ENCODE assay signal across 11 cellular contexts in genomic region chr15:63969652-63970421, GRCh38.
DNase-seq lines count a peak whose midpoint lies in the region; ATAC-seq, FAIRE-seq and TF ChIP-seq lines count a peak whose summit lies in the region.
"Had no signal": no experiment of that assay in that cellular context is flagged by ENCODE, and none has a peak within 500 bp of the region (broad histone marks: within the 10 kb centered on the region; RNA-seq: fewer than 3 reads in every experiment).

No MANE protein-coding gene starts in this region.

- intact Hi-C loops in K562 (cut with micrococcal nuclease) = no loop called here

- FAIRE-seq in K562 (lab: Jason Lieb, UNC) = no peak

- H3K36me3 ChIP-seq in K562 (ENCODE audit: control insufficient read depth, insufficient read depth, low read length) = no peaks in the 10 kb centered on the region
- H3K36me3 ChIP-seq in lung (ENCODE audit: control insufficient read depth in 2 of 2, insufficient read depth in 2 of 2, low read length in 2 of 2) = no peaks in the 10 kb centered on the region
- H3K36me3 ChIP-seq: ascending aorta; BLaER1 treated with 17β-estradiol and CSF1 and Interleukin-3, amounts not matched to agents 10 nM and 100 nM had no signal

- BruUV-seq in K562 (replicated peaks; lab: Mats Ljungman, UMichigan) = no TSS peak

- TF ChIP-seq EP300 in K562 (IDR thresholded peaks at IDR 0.05; ENCODE audit: low read length) = no peak

- 86% methylated on average over 2 of the region's 2 CpGs for WGBS in K562 (ENCODE audit: insufficient coverage, low coverage, missing lambda C conversion rate)
- 85 to 97% methylated on average over 2 of the region's 2 CpGs for WGBS in lung, 2 donors

- no peak overlapping the region for H3K4me3 ChIP-seq in K562
- no peak overlapping the region for H3K4me3 ChIP-seq in lung
- H3K4me3 ChIP-seq: ascending aorta; BLaER1 treated with 17β-estradiol and CSF1 and Interleukin-3, amounts not matched to agents 10 nM and 100 nM had no signal

- in situ Hi-C loops in K562 (cut with MboI) = no loop called here

- no peaks in the 10 kb centered on the region for H3K79me2 ChIP-seq in K562 (ENCODE audit: control insufficient read depth, insufficient read depth, low read length)

- peak overlapping the region in 1 of 2 experiments; percentile 19; a peak in 1 of 4 replicates for H3K9ac ChIP-seq in K562 (ENCODE audit: insufficient read depth in 1 of 2, low read depth in 2 of 2, low read length in 2 of 2)
- H3K9ac ChIP-seq: BLaER1 treated with 17β-estradiol and CSF1 and Interleukin-3, amounts not matched to agents 10 nM and 100 nM had no signal

- TF ChIP-seq CTCF in K562 (IDR thresholded peaks at IDR 0.05 in 2 of 3, conservative IDR thresholded peaks at IDR 0.05 in 1 of 3; ENCODE audit: insufficient read depth in 2 of 3, low read depth in 1 of 3, low read length in 3 of 3) (no peak), lung (IDR thresholded peaks at IDR 0.05; ENCODE audit: control extremely low read depth, extremely low read depth) (no peak)

- no peak overlapping the region for H2AFZ ChIP-seq in K562 (ENCODE audit: low read depth, low read length)

- peak; percentile 6 for DNase-seq in AG20443 (ENCODE audit: low spot score)
- peak in 1 of 4 experiments; percentile 23 for DNase-seq in K562 (ENCODE audit: extremely low read depth in 1 of 4, low spot score in 3 of 4)
- DNase-seq in lung (ENCODE audit: low spot score) = peak; percentile 88
- DNase-seq in nucleus accumbens (lab: John Stamatoyannopoulos, UW) = no peak
- no peak for DNase-seq in NCI-H1436 (lab: John Stamatoyannopoulos, UW)
- no peak for DNase-seq in pons (ENCODE audit: low spot score)
- DNase-seq: H7 had no signal

- no peak overlapping the region for H3K4me2 ChIP-seq in K562 (ENCODE audit: insufficient read depth, low read length)

- no peak overlapping the region for H3K27ac ChIP-seq in K562 (ENCODE audit: extremely low read depth, low read depth, low read length)
- peak overlapping the region; percentile 40 to 55 for H3K27ac ChIP-seq in lung (ENCODE audit: low read depth in 1 of 2, low read length in 1 of 2)
- H3K27ac ChIP-seq: ascending aorta; BLaER1 treated with 17β-estradiol and CSF1 and Interleukin-3, amounts not matched to agents 10 nM and 100 nM had no signal

- TF ChIP-seq POLR2A in K562 (conservative IDR thresholded peaks at IDR 0.05) = no peak

- POLR2A ChIA-PET in K562 (lab: Yijun Ruan, JAX) = interaction anchor here (1.7 kb wide), 1 partner anchor 10 kb away, joined by 8 read pairs; no protein-coding TSS in a partner anchor

- ATAC-seq in HG03135 (IDR thresholded peaks at IDR 0.05; ENCODE audit: unreplicated experiment) (peak; percentile 3), K562 (peak; percentile 37), lung (ENCODE audit: insufficient read depth, low FRiP score) (peak; percentile 58), GM21367 (IDR thresholded peaks at IDR 0.05; ENCODE audit: unreplicated experiment) (no peak)

- TF ChIP-seq RAD21 in K562 (CRISPR knock-in tag; conservative IDR thresholded peaks at IDR 0.05 in 1 of 2, IDR thresholded peaks at IDR 0.05 in 1 of 2) = no peak

- H3K27me3 ChIP-seq in K562 (ENCODE audit: control insufficient read depth in 2 of 2, insufficient read depth in 2 of 2, low read length in 2 of 2) = no peaks in the 10 kb centered on the region
- no peaks in the 10 kb centered on the region for H3K27me3 ChIP-seq in lung (ENCODE audit: control insufficient read depth, insufficient read depth)
- H3K27me3 ChIP-seq: ascending aorta; BLaER1 treated with 17β-estradiol and CSF1 and Interleukin-3, amounts not matched to agents 10 nM and 100 nM had no signal

- peaks cover 6 to 25% of the 10 kb centered on the region in 2 experiments for H3K4me1 ChIP-seq in K562 (replicated peaks in 1 of 2; ENCODE audit: control insufficient read depth in 2 of 2, insufficient read depth in 2 of 2, low read length in 2 of 2)
- H3K4me1 ChIP-seq in lung (ENCODE audit: control insufficient read depth in 2 of 2, insufficient read depth in 2 of 2, low read length in 2 of 2) = peaks cover 18 to 24% of the 10 kb centered on the region in 2 donors
- H3K4me1 ChIP-seq: ascending aorta had no signal

- CTCF ChIA-PET in K562 (lab: Yijun Ruan, JAX; ENCODE audit: low intra/inter-chr PET ratio) = no interaction called here

- H4K20me1 ChIP-seq in K562 (replicated peaks; ENCODE audit: control insufficient read depth, insufficient read depth, low read length) = no peaks in the 10 kb centered on the region
- H4K20me1 ChIP-seq: BLaER1 treated with 17β-estradiol and CSF1 and Interleukin-3, amounts not matched to agents 10 nM and 100 nM had no signal

- H3K9me3 ChIP-seq in K562 (replicated peaks; ENCODE audit: control insufficient read depth, insufficient read depth, low read depth, low read length) = no peaks in the 10 kb centered on the region
- H3K9me3 ChIP-seq in lung (ENCODE audit: control insufficient read depth in 2 of 2, insufficient read depth in 1 of 2, low read length in 1 of 2) = peaks cover 0 to 3% of the 10 kb centered on the region in 2 donors
- H3K9me3 ChIP-seq: ascending aorta had no signal

- H3K9me1 ChIP-seq in K562 (ENCODE audit: control insufficient read depth, insufficient read depth, low read length) = no peaks in the 10 kb centered on the region

TF ChIP-seq in K562, 482 proteins besides CTCF, POLR2A, EP300 and RAD21:
- no peak for TF ChIP-seq CBX5 (IDR thresholded peaks at IDR 0.05; ENCODE audit: borderline replicate concordance, low read depth)
- TF ChIP-seq, protein P1, sequence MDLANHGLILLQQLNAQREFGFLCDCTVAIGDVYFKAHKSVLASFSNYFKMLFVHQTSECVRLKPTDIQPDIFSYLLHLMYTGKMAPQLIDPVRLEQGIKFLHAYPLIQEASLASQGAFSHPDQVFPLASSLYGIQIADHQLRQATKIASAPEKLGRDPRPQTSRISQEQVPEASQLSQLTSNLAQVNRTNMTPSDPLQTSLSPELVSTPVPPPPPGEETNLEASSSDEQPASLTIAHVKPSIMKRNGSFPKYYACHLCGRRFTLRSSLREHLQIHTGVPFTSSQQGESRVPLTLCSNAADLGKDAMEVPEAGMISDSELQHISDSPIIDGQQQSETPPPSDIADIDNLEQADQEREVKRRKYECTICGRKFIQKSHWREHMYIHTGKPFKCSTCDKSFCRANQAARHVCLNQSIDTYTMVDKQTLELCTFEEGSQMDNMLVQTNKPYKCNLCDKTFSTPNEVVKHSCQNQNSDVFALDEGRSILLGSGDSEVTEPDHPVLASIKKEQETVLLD (IDR thresholded peaks at IDR 0.05) = no peak
- no peak for TF ChIP-seq BRF2 (IDR thresholded peaks at IDR 0.05; ENCODE audit: borderline replicate concordance, insufficient read depth, insufficient read length)
- no peak for TF ChIP-seq TAL1 (IDR thresholded peaks at IDR 0.05)
- TF ChIP-seq ZEB2 (IDR thresholded peaks at IDR 0.05) = peak; percentile 51; the same call in 1 of the 2 replicates
- peak; percentile 40; the same call in 1 of the 2 replicates for TF ChIP-seq CTBP1 (IDR thresholded peaks at IDR 0.05; ENCODE audit: borderline replicate concordance)
- peak; percentile 27; the same call in 1 of the 2 replicates for TF ChIP-seq NFIC (IDR thresholded peaks at IDR 0.05)
- TF ChIP-seq MAFG (tag; conservative IDR thresholded peaks at IDR 0.05) = no peak
- no peak for TF ChIP-seq OTX1 (CRISPR knock-in tag; IDR thresholded peaks at IDR 0.05)

Comparison
In these comparisons a context has a peak if more than half of its experiments do, and no peak if none do; other contexts are left out.
1. DNase-seq: peak in AG20443 (single experiment) and lung (single experiment); none in nucleus accumbens (0 of 56), NCI-H1436 (single experiment) and pons (single experiment).